Comparison of ENCODE assay signal across 20 cellular contexts in the genomic region with DNA sequence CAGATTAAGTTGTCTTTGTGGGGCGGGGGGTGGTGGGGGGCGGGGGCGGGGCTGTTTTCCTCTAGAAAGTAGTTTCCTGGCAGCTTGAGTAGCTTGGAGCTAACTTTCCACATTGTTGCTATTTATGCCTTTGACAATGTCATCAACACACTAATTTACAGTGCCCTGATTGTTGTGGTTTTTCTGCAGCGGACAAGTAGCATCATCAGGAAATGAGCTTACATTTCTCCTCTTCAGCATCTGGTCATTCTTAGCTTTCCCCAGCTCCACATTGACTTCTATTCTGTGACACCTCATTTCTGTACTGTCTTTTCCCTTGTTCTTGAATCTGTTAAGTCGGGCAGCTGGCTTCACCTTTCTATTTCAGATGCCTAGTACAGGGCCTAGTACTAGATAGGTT.
A peak's percentile ranks its signal among the peaks of the same experiment; 100 is the strongest.
DNase-seq lines count a peak whose midpoint lies in the region; ATAC-seq lines count a peak whose summit lies in the region.
"Had no signal": no experiment of that assay in that cellular context is flagged by ENCODE, and none has a peak within 500 bp of the region (broad histone marks: within the 10 kb centered on the region; RNA-seq: fewer than 3 reads in every experiment).

No MANE protein-coding gene starts in this region.

- no peak overlapping the region for H3K27ac ChIP-seq in BLaER1 treated with 17β-estradiol and CSF1 and Interleukin-3, amounts not matched to agents 10 nM and 100 nM

- no peaks in the 10 kb centered on the region for H4K20me1 ChIP-seq in BLaER1 treated with 17β-estradiol and CSF1 and Interleukin-3, amounts not matched to agents 10 nM and 100 nM

- no peaks in the 10 kb centered on the region for H3K36me3 ChIP-seq in BLaER1 treated with 17β-estradiol and CSF1 and Interleukin-3, amounts not matched to agents 10 nM and 100 nM

- H3K9ac ChIP-seq in BLaER1 treated with 17β-estradiol and CSF1 and Interleukin-3, amounts not matched to agents 10 nM and 100 nM: no peak overlapping the region

- peak overlapping the region in 10 of 11 experiments; percentile 16 to 49 (median 29); a peak in 12 of 22 replicates for H3K4me2 ChIP-seq in BLaER1 treated with 17β-estradiol and CSF1 and Interleukin-3, amounts not matched to agents 10 nM and 100 nM
- H3K4me2 ChIP-seq: GM23338 had no signal

- DNase-seq in RPMI7951 (ENCODE audit: low read depth) (peak; percentile 39), foreskin melanocyte (peak; percentile 73), superior temporal gyrus (ENCODE audit: extremely low spot score) (no peak)
- DNase-seq in stimulated activated CD4-positive, alpha-beta T cell treated with anti-CD3 and anti-CD28 coated beads, Interleukin-2, amount 100 ng/mL, for 48 hours: no peak
- DNase-seq: ACHN; C1 segment of cervical spinal cord; CD4-positive, CD25-positive, alpha-beta regulatory T cell; CD8-positive, alpha-beta memory T cell; COR-L47; DMS 273 treated with DMSO at 0.1 percent for 48 hours; DMS53; DND-41; EL; HCEC 1CT; KG1 had no signal

- H3K4me3 ChIP-seq in BLaER1 treated with 17β-estradiol and CSF1 and Interleukin-3, amounts not matched to agents 10 nM and 100 nM: no peak overlapping the region
- H3K4me3 ChIP-seq: GM23338 had no signal

- H3K4me1 ChIP-seq in BLaER1 treated with 17β-estradiol and CSF1 and Interleukin-3, amounts not matched to agents 10 nM and 100 nM: peaks cover 4 to 38% (median 19%) of the 10 kb centered on the region in 10 experiments; a peak in 15 of 20 replicates

- no peaks in the 10 kb centered on the region for H3K27me3 ChIP-seq in BLaER1 treated with 17β-estradiol and CSF1 and Interleukin-3, amounts not matched to agents 10 nM and 100 nM

- ATAC-seq in GM19395 (IDR thresholded peaks at IDR 0.05; ENCODE audit: unreplicated experiment) (no peak), HG02870 (IDR thresholded peaks at IDR 0.05; ENCODE audit: unreplicated experiment) (no peak)
- ATAC-seq: GM23338, HepG2 had no signal

- H3K9me3 ChIP-seq in BLaER1 treated with 17β-estradiol and CSF1 and Interleukin-3, amounts not matched to agents 10 nM and 100 nM (replicated peaks in 1 of 11): no peaks in the 10 kb centered on the region

Comparison
In these comparisons a context has a peak if more than half of its experiments do, and no peak if none do; other contexts are left out.
1. DNase-seq: peak in RPMI7951 (single experiment) and foreskin melanocyte (single experiment); none in superior temporal gyrus (single experiment) and stimulated activated CD4-positive, alpha-beta T cell treated with anti-CD3 and anti-CD28 coated beads, Interleukin-2, amount 100 ng/mL, for 48 hours (0 of 2).